ENCODE assay signal across 1 cellular context in genomic region chr2:171161425-171162289, GRCh38.
TF ChIP-seq lines count a peak whose summit lies in the region.

No MANE protein-coding gene starts in this region.

TF ChIP-seq in K562, 482 proteins besides CTCF, POLR2A, EP300 and RAD21 (continued from another document and continues in another):
- TF ChIP-seq AFF1 (IDR thresholded peaks at IDR 0.05; ENCODE audit: low read depth in 1 of 2, partially characterized antibody in 2 of 2): peak; percentile 56 to 71
- TF ChIP-seq RBM39 (optimal IDR thresholded peaks at IDR 0.05; ENCODE audit: low read depth, low read length): no peak
- TF ChIP-seq ZNF668 (CRISPR knock-in tag; IDR thresholded peaks at IDR 0.05): no peak
- TF ChIP-seq ILF3 (IDR thresholded peaks at IDR 0.05; ENCODE audit: borderline replicate concordance): no peak
- no peak for TF ChIP-seq TRIM24 (IDR thresholded peaks at IDR 0.05)
- no peak for TF ChIP-seq HEY1 (CRISPR knock-in tag; IDR thresholded peaks at IDR 0.05; ENCODE audit: borderline replicate concordance)
- no peak for TF ChIP-seq STAT5A (IDR thresholded peaks at IDR 0.05; ENCODE audit: borderline replicate concordance, low read length)
- TF ChIP-seq XRCC3 (IDR thresholded peaks at IDR 0.05): no peak
- no peak for TF ChIP-seq JUNB (CRISPR knock-in tag; conservative IDR thresholded peaks at IDR 0.05)
- no peak for TF ChIP-seq FOXP1 (CRISPR knock-in tag; IDR thresholded peaks at IDR 0.05)
- no peak for TF ChIP-seq SP2 (IDR thresholded peaks at IDR 0.05; ENCODE audit: extremely low read depth, low read depth, low read length, poor library complexity, severe bottlenecking)
- no peak for TF ChIP-seq SNIP1 (IDR thresholded peaks at IDR 0.05; ENCODE audit: low read depth)
- no peak for TF ChIP-seq MXD1 (CRISPR knock-in tag; IDR thresholded peaks at IDR 0.05; ENCODE audit: borderline replicate concordance, poor library complexity, severe bottlenecking)
- TF ChIP-seq HNRNPK (IDR thresholded peaks at IDR 0.05; ENCODE audit: low read depth, low read length, poor library complexity, severe bottlenecking): no peak
- no peak for TF ChIP-seq TSC22D4 (tag; IDR thresholded peaks at IDR 0.05)
- no peak for TF ChIP-seq ZNF609 (CRISPR knock-in tag; IDR thresholded peaks at IDR 0.05; ENCODE audit: borderline replicate concordance)
- TF ChIP-seq RERE (CRISPR knock-in tag; IDR thresholded peaks at IDR 0.05; ENCODE audit: borderline replicate concordance): no peak
- no peak for TF ChIP-seq XRCC4 (IDR thresholded peaks at IDR 0.05; ENCODE audit: extremely low read depth, insufficient read depth, insufficient read length)
- TF ChIP-seq RHOXF2B (CRISPR knock-in tag; conservative IDR thresholded peaks at IDR 0.05): no peak
- TF ChIP-seq ATF6 (CRISPR knock-in tag; IDR thresholded peaks at IDR 0.05): no peak
- TF ChIP-seq ZBTB34 (CRISPR knock-in tag; IDR thresholded peaks at IDR 0.05): no peak
- no peak for TF ChIP-seq ZBED1 (IDR thresholded peaks at IDR 0.05)
- TF ChIP-seq NFE2 (IDR thresholded peaks at IDR 0.05; ENCODE audit: low read depth): peak; percentile 58; the same call in 1 of the 2 replicates
- peak; percentile 57; the same call in 1 of the 2 replicates for TF ChIP-seq LCOR (CRISPR knock-in tag; IDR thresholded peaks at IDR 0.05)
- TF ChIP-seq SNRNP70 (optimal IDR thresholded peaks at IDR 0.05; ENCODE audit: low read depth, low read length): no peak
- TF ChIP-seq MAX (CRISPR knock-in tag; IDR thresholded peaks at IDR 0.05): no peak
- no peak for TF ChIP-seq BCOR (IDR thresholded peaks at IDR 0.05)
- TF ChIP-seq CREB1 (IDR thresholded peaks at IDR 0.05): no peak
- no peak for TF ChIP-seq CREB1 (CRISPR knock-in tag; IDR thresholded peaks at IDR 0.05)
- TF ChIP-seq FOXO4 (CRISPR knock-in tag; IDR thresholded peaks at IDR 0.05): no peak
- 0 out of 2 replicates have a peak, but pooled peaks have one; percentile 55 for TF ChIP-seq ZNF551 (CRISPR knock-in tag; IDR thresholded peaks at IDR 0.05)
- no peak for TF ChIP-seq BRCA1 (IDR thresholded peaks at IDR 0.05)
- TF ChIP-seq BRCA1 (CRISPR knock-in tag; IDR thresholded peaks at IDR 0.05): no peak
- TF ChIP-seq MXI1 (IDR thresholded peaks at IDR 0.05; ENCODE audit: low read depth, low read length): no peak
- TF ChIP-seq ZNF79 (CRISPR knock-in tag; IDR thresholded peaks at IDR 0.05; ENCODE audit: low read depth): no peak
- no peak for TF ChIP-seq BCLAF1 (IDR thresholded peaks at IDR 0.05; ENCODE audit: borderline replicate concordance in 1 of 2, control insufficient read depth in 1 of 2, low read depth in 2 of 2, low read length in 1 of 2)
